In the genomic region with DNA sequence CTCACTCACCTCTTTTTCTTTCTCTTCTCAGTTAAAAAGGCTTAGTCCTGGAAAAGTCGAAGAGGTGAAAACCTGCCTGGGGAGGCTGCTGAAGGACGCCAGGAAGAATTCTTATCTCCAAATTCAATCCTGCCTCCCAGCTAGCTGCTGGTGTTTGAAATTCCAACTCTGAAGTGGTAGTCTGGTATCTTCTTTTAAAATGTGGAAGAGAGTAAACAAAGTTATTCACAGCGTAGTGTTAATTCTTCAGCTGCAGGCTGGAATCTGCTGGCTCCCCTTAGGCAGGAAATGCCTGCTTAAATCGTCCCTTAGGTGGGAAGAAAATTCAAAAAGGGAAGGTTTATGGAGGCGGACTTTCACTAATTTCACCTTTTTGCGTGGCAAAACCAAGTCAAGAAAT, we compare ENCODE assay signal across 12 cellular contexts.
A peak's percentile ranks its signal among the peaks of the same experiment; 100 is the strongest.
DNase-seq lines count a peak whose midpoint lies in the region; ATAC-seq and TF ChIP-seq lines count a peak whose summit lies in the region.
"Had no signal": no experiment of that assay in that cellular context is flagged by ENCODE, and none has a peak within 500 bp of the region (broad histone marks: within the 10 kb centered on the region; RNA-seq: fewer than 3 reads in every experiment).

No MANE protein-coding gene starts in this region.

- H3K9ac ChIP-seq in SK-N-SH, result no peak overlapping the region

- intact Hi-C loops in heart left ventricle (cut with DNase I), result loop anchor here in 4 of 10 donors (2.0 to 10.0 kb wide), 3 partner anchors 80 to 432 kb away; no protein-coding TSS in a partner anchor
- intact Hi-C loops in Right ventricle myocardium superior (cut with DNase I), result no loop called here
- intact Hi-C loops in esophagus muscularis mucosa (cut with DNase I), result no loop called here
- intact Hi-C loops in adrenal gland (cut with DNase I), result no loop called here

- H3K4me1 Mint-ChIP-seq in nephron progenitor cell, result peaks cover 21% of the 10 kb centered on the region

- H4K20me1 ChIP-seq in SK-N-SH (ENCODE audit: insufficient read depth), result no peaks in the 10 kb centered on the region

- H3K36me3 ChIP-seq in heart left ventricle (no peaks in the 10 kb centered on the region), esophagus muscularis mucosa (no peaks in the 10 kb centered on the region), adrenal gland (replicated peaks in 1 of 2) (no peaks in the 10 kb centered on the region), SK-N-SH (replicated peaks in 1 of 2; ENCODE audit: control insufficient read depth in 1 of 2, insufficient read depth in 2 of 2, low read length in 1 of 2) (no peaks in the 10 kb centered on the region)

- no peaks in the 10 kb centered on the region for H3K9me3 Mint-ChIP-seq in nephron progenitor cell
- H3K9me3 Mint-ChIP-seq: activated CD4-positive, alpha-beta memory T cell treated with anti-CD3 and anti-CD28 coated beads for 36 hours; activated naive CD4-positive, alpha-beta T cell treated with anti-CD3 and anti-CD28 coated beads for 36 hours; neural crest cell had no signal

- WGBS in heart left ventricle, 4 donors, result 5 to 10% (median 8%) methylated on average over 6 of the region's 6 CpGs
- 13% methylated on average over 6 of the region's 6 CpGs for WGBS in esophagus muscularis mucosa
- 15 to 25% (median 21%) methylated on average over 6 of the region's 6 CpGs for WGBS in adrenal gland, 4 donors
- 46% methylated on average over 6 of the region's 6 CpGs for WGBS in SK-N-SH (ENCODE audit: low lambda C conversion rate)

- DNase-seq in heart left ventricle, result no peak
- no peak for DNase-seq in Right ventricle myocardium superior
- no peak for DNase-seq in esophagus muscularis mucosa (ENCODE audit: extremely low spot score)
- DNase-seq in nephron progenitor cell, result no peak
- DNase-seq in adrenal gland, result no peak
- no peak for DNase-seq in NCI-H1694 treated with DMSO at 0.1 percent for 48 hours (lab: John Stamatoyannopoulos, UW)
- DNase-seq in NCI-H2196 treated with DMSO at 0.1 percent for 48 hours (lab: John Stamatoyannopoulos, UW; ENCODE audit: unreplicated experiment), result no peak
- DNase-seq in SK-N-SH, result no peak
- DNase-seq: activated CD4-positive, alpha-beta memory T cell treated with anti-CD3 and anti-CD28 coated beads for 36 hours; activated naive CD4-positive, alpha-beta T cell treated with anti-CD3 and anti-CD28 coated beads for 36 hours; SW 1271 had no signal

- no peak for TF ChIP-seq RAD21 in SK-N-SH (IDR thresholded peaks at IDR 0.05; ENCODE audit: low read length)

- POLR2A ChIA-PET in SK-N-SH (lab: Yijun Ruan, JAX), result no interaction called here

- TF ChIP-seq POLR2A in heart left ventricle (IDR thresholded peaks at IDR 0.05) (no peak), esophagus muscularis mucosa (IDR thresholded peaks at IDR 0.05; ENCODE audit: low read depth) (no peak), adrenal gland (IDR thresholded peaks at IDR 0.05) (no peak)

- no peak overlapping the region for H2AFZ ChIP-seq in SK-N-SH (ENCODE audit: low read depth)

- peak overlapping the region in 9 of 12 donors; percentile 4 to 58 (median 47) for H3K4me3 ChIP-seq in heart left ventricle
- H3K4me3 ChIP-seq in esophagus muscularis mucosa, result peak overlapping the region; percentile 39 to 54 (median 43)
- peak overlapping the region in 1 of 4 donors; percentile 46 for H3K4me3 ChIP-seq in adrenal gland
- H3K4me3 ChIP-seq in SK-N-SH (ENCODE audit: low read depth in 2 of 2, low read length in 1 of 2), result no peak overlapping the region

- no peak overlapping the region for H3K4me2 ChIP-seq in SK-N-SH

- H3K79me2 ChIP-seq in SK-N-SH (ENCODE audit: insufficient read depth), result no peaks in the 10 kb centered on the region

- H3K27me3 ChIP-seq in heart left ventricle (no peaks in the 10 kb centered on the region), esophagus muscularis mucosa (no peaks in the 10 kb centered on the region), adrenal gland (no peaks in the 10 kb centered on the region), SK-N-SH (ENCODE audit: insufficient read depth) (no peaks in the 10 kb centered on the region)

- CTCF ChIA-PET in SK-N-SH (lab: Yijun Ruan, JAX), result interaction anchor here (0.8 to 4.4 kb wide), 5 partner anchors 87 to 475 kb away, joined by 3 to 30 read pairs (median 3); no protein-coding TSS in a partner anchor

- peak overlapping the region; percentile 65 for H3K4me3 Mint-ChIP-seq in nephron progenitor cell
- H3K4me3 Mint-ChIP-seq: activated CD4-positive, alpha-beta memory T cell treated with anti-CD3 and anti-CD28 coated beads for 36 hours; activated naive CD4-positive, alpha-beta T cell treated with anti-CD3 and anti-CD28 coated beads for 36 hours; neural crest cell had no signal

- no peaks in the 10 kb centered on the region for H3K36me3 Mint-ChIP-seq in nephron progenitor cell (ENCODE audit: low read depth)
- H3K36me3 Mint-ChIP-seq: activated CD4-positive, alpha-beta memory T cell treated with anti-CD3 and anti-CD28 coated beads for 36 hours had no signal

- H3K4me1 ChIP-seq in heart left ventricle (peaks cover 0 to 18% (median 9%) of the 10 kb centered on the region in 12 donors), esophagus muscularis mucosa (peaks cover 10 to 23% (median 21%) of the 10 kb centered on the region in 4 donors), adrenal gland (replicated peaks in 1 of 2) (peaks cover 7 to 9% of the 10 kb centered on the region in 2 donors), SK-N-SH (ENCODE audit: control insufficient read depth in 1 of 2, insufficient read depth in 2 of 2, low read depth in 1 of 2, low read length in 1 of 2) (peaks cover 13 to 34% of the 10 kb centered on the region in 2 experiments; a peak in 3 of 4 replicates)

- no peaks in the 10 kb centered on the region for H3K9me2 ChIP-seq in SK-N-SH

- H3K9me3 ChIP-seq in heart left ventricle (no peaks in the 10 kb centered on the region), esophagus muscularis mucosa (no peaks in the 10 kb centered on the region), adrenal gland (replicated peaks in 1 of 3) (no peaks in the 10 kb centered on the region), SK-N-SH (no peaks in the 10 kb centered on the region)

- no peaks in the 10 kb centered on the region for H3K27me3 Mint-ChIP-seq in nephron progenitor cell (ENCODE audit: low read depth, poor library complexity)

- no peak overlapping the region for H3K27ac Mint-ChIP-seq in nephron progenitor cell
- H3K27ac Mint-ChIP-seq: activated CD4-positive, alpha-beta memory T cell treated with anti-CD3 and anti-CD28 coated beads for 36 hours; activated naive CD4-positive, alpha-beta T cell treated with anti-CD3 and anti-CD28 coated beads for 36 hours had no signal

- H3F3A ChIP-seq in SK-N-SH (replicated peaks; ENCODE audit: insufficient read depth), result no peaks in the 10 kb centered on the region

- no peak for ATAC-seq in heart left ventricle
- no peak for ATAC-seq in Right ventricle myocardium superior (ENCODE audit: poor library complexity)

- no peak for TF ChIP-seq EP300 in esophagus muscularis mucosa (IDR thresholded peaks at IDR 0.05)
- no peak for TF ChIP-seq EP300 in SK-N-SH (IDR thresholded peaks at IDR 0.05; ENCODE audit: borderline replicate concordance in 1 of 2, low read depth in 1 of 2, low read length in 1 of 2)

- H3K27ac ChIP-seq in heart left ventricle, result peak overlapping the region in 3 of 12 donors; percentile 13 to 52 (median 15)
- peak overlapping the region; percentile 17 to 56 (median 38) for H3K27ac ChIP-seq in esophagus muscularis mucosa (replicated peaks in 1 of 4)
- no peak overlapping the region for H3K27ac ChIP-seq in adrenal gland
- H3K27ac ChIP-seq in SK-N-SH (ENCODE audit: low read depth in 2 of 2, low read length in 1 of 2), result no peak overlapping the region

- TF ChIP-seq CTCF in heart left ventricle (IDR thresholded peaks at IDR 0.05), result no peak
- no peak for TF ChIP-seq CTCF in esophagus muscularis mucosa (IDR thresholded peaks at IDR 0.05)
- TF ChIP-seq CTCF in nephron progenitor cell (IDR thresholded peaks at IDR 0.05), result no peak
- TF ChIP-seq CTCF in adrenal gland (IDR thresholded peaks at IDR 0.05), result no peak
- no peak for TF ChIP-seq CTCF in SK-N-SH (IDR thresholded peaks at IDR 0.05)

TF ChIP-seq in SK-N-SH, 30 proteins besides CTCF, POLR2A, EP300 and RAD21:
- TF ChIP-seq EZH2phosphoT487 (IDR thresholded peaks at IDR 0.05; ENCODE audit: borderline replicate concordance, low read depth), result no peak
- TF ChIP-seq FOSL2 (IDR thresholded peaks at IDR 0.05; ENCODE audit: borderline replicate concordance, low read depth), result no peak
TF ChIP-seq in SK-N-SH: peak in this region for 0.

Comparison
In these comparisons a context has a peak if more than half of its experiments do, and no peak if none do; other contexts are left out.
1. H3K27ac ChIP-seq: peak in esophagus muscularis mucosa (4 of 4); none in adrenal gland (0 of 5) and SK-N-SH (0 of 2).
2. H3K4me3 ChIP-seq: peak in heart left ventricle (9 of 12) and esophagus muscularis mucosa (4 of 4); none in SK-N-SH (0 of 2).